ENCODE assay signal across 1 cellular context in the genomic region with DNA sequence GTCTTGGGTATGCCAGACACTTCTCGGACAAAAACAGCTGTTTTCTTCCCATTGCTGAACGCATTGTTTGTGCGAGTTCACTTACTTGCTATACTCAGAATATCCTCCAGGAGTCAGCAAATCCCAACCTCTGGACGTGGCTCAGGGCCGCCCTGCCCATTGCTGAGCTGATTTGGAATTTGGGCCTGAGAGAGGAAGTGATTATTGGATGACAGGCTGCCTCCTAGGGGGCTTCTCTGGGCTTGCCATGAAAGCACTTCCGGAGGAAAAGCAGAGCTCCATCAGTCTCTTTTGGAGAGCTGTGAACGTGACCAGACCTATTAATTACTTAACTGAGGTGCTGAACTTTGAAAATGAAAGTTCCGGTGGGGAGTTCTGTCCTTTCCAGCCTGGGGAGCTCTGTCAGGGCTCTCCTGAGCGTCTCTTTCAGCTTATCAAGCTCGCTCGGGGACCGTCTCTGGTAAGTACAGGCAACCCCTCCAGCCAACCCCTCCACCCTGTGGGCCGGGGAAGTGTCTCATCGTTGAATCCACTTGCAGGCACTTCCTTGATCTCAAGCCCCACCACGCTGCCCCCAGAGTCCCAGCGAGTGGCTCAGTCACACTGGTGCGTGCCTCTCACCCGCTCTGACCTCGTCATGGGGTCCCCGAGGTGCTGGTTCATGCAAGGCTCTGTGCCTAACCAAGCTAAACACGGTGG.
TF ChIP-seq lines count a peak whose summit lies in the region.

No MANE protein-coding gene starts in this region.

TF ChIP-seq in K562, 482 proteins besides CTCF, POLR2A, EP300 and RAD21 (continued from another document):
- TF ChIP-seq, protein P1, sequence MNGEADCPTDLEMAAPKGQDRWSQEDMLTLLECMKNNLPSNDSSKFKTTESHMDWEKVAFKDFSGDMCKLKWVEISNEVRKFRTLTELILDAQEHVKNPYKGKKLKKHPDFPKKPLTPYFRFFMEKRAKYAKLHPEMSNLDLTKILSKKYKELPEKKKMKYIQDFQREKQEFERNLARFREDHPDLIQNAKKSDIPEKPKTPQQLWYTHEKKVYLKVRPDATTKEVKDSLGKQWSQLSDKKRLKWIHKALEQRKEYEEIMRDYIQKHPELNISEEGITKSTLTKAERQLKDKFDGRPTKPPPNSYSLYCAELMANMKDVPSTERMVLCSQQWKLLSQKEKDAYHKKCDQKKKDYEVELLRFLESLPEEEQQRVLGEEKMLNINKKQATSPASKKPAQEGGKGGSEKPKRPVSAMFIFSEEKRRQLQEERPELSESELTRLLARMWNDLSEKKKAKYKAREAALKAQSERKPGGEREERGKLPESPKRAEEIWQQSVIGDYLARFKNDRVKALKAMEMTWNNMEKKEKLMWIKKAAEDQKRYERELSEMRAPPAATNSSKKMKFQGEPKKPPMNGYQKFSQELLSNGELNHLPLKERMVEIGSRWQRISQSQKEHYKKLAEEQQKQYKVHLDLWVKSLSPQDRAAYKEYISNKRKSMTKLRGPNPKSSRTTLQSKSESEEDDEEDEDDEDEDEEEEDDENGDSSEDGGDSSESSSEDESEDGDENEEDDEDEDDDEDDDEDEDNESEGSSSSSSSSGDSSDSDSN (IDR thresholded peaks at IDR 0.05; ENCODE audit: borderline replicate concordance in 1 of 2, low read depth in 2 of 2, low read length in 2 of 2), result 0 out of 4 replicates have a peak, but pooled peaks of 1 of the 2 experiments have one; percentile 28
- no peak for TF ChIP-seq BACH1 (tag; IDR thresholded peaks at IDR 0.05)
- TF ChIP-seq JUN (IDR thresholded peaks at IDR 0.05; ENCODE audit: borderline replicate concordance, low read depth, low read length), result 0 out of 2 replicates have a peak, but pooled peaks have one; percentile 54
- TF ChIP-seq JUN (CRISPR knock-in tag; IDR thresholded peaks at IDR 0.05; ENCODE audit: borderline replicate concordance), result no peak
- no peak for TF ChIP-seq LARP7 (IDR thresholded peaks at IDR 0.05)
- no peak for TF ChIP-seq ZNF165 (CRISPR knock-in tag; IDR thresholded peaks at IDR 0.05; ENCODE audit: borderline replicate concordance)
- peak; percentile 55; the same call in 1 of the 2 replicates for TF ChIP-seq RB1 (IDR thresholded peaks at IDR 0.05; ENCODE audit: low read depth)
- TF ChIP-seq ETV5 (CRISPR knock-in tag; IDR thresholded peaks at IDR 0.05; ENCODE audit: low read depth), result peak; percentile 96
- TF ChIP-seq CTCFL (IDR thresholded peaks at IDR 0.05; ENCODE audit: borderline replicate concordance, insufficient read depth, low read depth, low read length, poor library complexity, severe bottlenecking), result peak; percentile 79
- TF ChIP-seq, protein P2, sequence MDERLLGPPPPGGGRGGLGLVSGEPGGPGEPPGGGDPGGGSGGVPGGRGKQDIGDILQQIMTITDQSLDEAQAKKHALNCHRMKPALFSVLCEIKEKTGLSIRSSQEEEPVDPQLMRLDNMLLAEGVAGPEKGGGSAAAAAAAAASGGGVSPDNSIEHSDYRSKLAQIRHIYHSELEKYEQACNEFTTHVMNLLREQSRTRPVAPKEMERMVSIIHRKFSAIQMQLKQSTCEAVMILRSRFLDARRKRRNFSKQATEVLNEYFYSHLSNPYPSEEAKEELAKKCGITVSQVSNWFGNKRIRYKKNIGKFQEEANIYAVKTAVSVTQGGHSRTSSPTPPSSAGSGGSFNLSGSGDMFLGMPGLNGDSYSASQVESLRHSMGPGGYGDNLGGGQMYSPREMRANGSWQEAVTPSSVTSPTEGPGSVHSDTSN (CRISPR knock-in tag; IDR thresholded peaks at IDR 0.05; ENCODE audit: low read depth), result no peak
- TF ChIP-seq, protein P2 (tag; conservative IDR thresholded peaks at IDR 0.05; ENCODE audit: low read depth), result peak; percentile 34; the same call in 1 of the 2 replicates
- TF ChIP-seq XRCC5 (IDR thresholded peaks at IDR 0.05; ENCODE audit: low read depth, low read length), result 0 out of 2 replicates have a peak, but pooled peaks have one; percentile 44
- peak; percentile 77 for TF ChIP-seq CC2D1A (IDR thresholded peaks at IDR 0.05)
- TF ChIP-seq KLF13 (tag; IDR thresholded peaks at IDR 0.05; ENCODE audit: borderline replicate concordance, low read depth), result no peak
- TF ChIP-seq, protein P3, sequence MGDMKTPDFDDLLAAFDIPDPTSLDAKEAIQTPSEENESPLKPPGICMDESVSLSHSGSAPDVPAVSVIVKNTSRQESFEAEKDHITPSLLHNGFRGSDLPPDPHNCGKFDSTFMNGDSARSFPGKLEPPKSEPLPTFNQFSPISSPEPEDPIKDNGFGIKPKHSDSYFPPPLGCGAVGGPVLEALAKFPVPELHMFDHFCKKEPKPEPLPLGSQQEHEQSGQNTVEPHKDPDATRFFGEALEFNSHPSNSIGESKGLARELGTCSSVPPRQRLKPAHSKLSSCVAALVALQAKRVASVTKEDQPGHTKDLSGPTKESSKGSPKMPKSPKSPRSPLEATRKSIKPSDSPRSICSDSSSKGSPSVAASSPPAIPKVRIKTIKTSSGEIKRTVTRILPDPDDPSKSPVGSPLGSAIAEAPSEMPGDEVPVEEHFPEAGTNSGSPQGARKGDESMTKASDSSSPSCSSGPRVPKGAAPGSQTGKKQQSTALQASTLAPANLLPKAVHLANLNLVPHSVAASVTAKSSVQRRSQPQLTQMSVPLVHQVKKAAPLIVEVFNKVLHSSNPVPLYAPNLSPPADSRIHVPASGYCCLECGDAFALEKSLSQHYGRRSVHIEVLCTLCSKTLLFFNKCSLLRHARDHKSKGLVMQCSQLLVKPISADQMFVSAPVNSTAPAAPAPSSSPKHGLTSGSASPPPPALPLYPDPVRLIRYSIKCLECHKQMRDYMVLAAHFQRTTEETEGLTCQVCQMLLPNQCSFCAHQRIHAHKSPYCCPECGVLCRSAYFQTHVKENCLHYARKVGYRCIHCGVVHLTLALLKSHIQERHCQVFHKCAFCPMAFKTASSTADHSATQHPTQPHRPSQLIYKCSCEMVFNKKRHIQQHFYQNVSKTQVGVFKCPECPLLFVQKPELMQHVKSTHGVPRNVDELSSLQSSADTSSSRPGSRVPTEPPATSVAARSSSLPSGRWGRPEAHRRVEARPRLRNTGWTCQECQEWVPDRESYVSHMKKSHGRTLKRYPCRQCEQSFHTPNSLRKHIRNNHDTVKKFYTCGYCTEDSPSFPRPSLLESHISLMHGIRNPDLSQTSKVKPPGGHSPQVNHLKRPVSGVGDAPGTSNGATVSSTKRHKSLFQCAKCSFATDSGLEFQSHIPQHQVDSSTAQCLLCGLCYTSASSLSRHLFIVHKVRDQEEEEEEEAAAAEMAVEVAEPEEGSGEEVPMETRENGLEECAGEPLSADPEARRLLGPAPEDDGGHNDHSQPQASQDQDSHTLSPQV (IDR thresholded peaks at IDR 0.05), result 0 out of 2 replicates have a peak, but pooled peaks have one; percentile 15
- TF ChIP-seq NEUROD1 (IDR thresholded peaks at IDR 0.05; ENCODE audit: borderline replicate concordance, low read depth, low read length, partially characterized antibody), result peak; percentile 41
- peak; percentile 100 for TF ChIP-seq STAG1 (CRISPR knock-in tag; IDR thresholded peaks at IDR 0.05; ENCODE audit: borderline replicate concordance)
- no peak for TF ChIP-seq ZNF57 (CRISPR knock-in tag; IDR thresholded peaks at IDR 0.05)
- TF ChIP-seq MCM5 (IDR thresholded peaks at IDR 0.05; ENCODE audit: low read depth), result no peak
- peak; percentile 48; the same call in 1 of the 2 replicates for TF ChIP-seq HCFC1 (IDR thresholded peaks at IDR 0.05; ENCODE audit: low read depth, low read length)
- TF ChIP-seq ATF1 (CRISPR knock-in tag; IDR thresholded peaks at IDR 0.05), result no peak
- TF ChIP-seq ATF1 (tag; IDR thresholded peaks at IDR 0.05), result peak; percentile 35; the same call in 1 of the 2 replicates
